In the genomic region with DNA sequence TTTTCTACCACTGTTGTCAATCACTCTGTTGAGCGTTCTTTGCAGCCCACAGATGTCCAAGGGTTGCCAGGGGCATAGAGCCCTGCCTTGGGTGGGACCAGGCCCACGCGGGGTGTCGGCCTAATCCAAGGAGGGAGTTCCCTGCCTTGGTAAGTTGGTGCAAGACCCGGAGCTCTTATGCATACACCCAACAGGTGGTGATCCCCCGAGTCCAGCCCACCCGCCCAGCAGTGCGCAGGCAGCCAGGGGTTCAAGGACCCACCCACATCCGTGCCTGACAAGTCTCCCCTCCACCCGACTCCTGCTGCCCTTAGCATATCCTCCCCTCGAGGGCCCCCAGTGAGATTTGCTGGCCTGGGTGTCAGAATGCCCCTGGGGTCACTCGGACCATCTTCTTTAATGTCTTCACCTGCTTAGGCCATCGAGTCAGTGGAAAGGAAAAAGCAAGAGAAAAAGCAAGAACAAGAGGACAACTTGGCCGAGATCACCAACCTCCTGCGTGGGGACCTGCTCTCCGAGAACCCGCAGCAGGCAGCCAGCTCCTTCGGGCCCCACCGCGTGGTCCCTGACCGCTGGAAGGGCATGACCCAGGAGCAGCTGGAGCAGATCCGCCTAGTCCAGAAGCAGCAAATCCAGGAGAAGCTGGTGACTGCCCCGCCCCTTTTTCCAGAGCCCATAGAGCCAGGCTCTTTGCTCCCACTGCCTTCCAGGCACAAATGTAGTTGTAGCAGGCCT, we compare ENCODE assay signal across 1 cellular context.
TF ChIP-seq lines count a peak whose summit lies in the region.

No MANE protein-coding gene starts in this region.

TF ChIP-seq in IMR-90, 13 proteins besides CTCF, POLR2A, EP300 and RAD21:
- TF ChIP-seq, protein P1, sequence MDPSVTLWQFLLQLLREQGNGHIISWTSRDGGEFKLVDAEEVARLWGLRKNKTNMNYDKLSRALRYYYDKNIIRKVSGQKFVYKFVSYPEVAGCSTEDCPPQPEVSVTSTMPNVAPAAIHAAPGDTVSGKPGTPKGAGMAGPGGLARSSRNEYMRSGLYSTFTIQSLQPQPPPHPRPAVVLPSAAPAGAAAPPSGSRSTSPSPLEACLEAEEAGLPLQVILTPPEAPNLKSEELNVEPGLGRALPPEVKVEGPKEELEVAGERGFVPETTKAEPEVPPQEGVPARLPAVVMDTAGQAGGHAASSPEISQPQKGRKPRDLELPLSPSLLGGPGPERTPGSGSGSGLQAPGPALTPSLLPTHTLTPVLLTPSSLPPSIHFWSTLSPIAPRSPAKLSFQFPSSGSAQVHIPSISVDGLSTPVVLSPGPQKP (IDR thresholded peaks at IDR 0.05; ENCODE audit: borderline replicate concordance, low read depth, low read length), result no peak
- TF ChIP-seq RCOR1 (IDR thresholded peaks at IDR 0.05; ENCODE audit: insufficient replicate concordance, low read length) (no peak), NFE2L2 (IDR thresholded peaks at IDR 0.05; ENCODE audit: low read depth, low read length) (no peak), MXI1 (IDR thresholded peaks at IDR 0.05; ENCODE audit: borderline replicate concordance, low read depth, low read length) (no peak), MAFK (IDR thresholded peaks at IDR 0.05; ENCODE audit: low read depth, low read length) (no peak), BHLHE40 (IDR thresholded peaks at IDR 0.05; ENCODE audit: low read depth, low read length) (no peak), SMC3 (IDR thresholded peaks at IDR 0.05; ENCODE audit: low read depth, low read length) (no peak), MAZ (IDR thresholded peaks at IDR 0.05; ENCODE audit: borderline replicate concordance, low read depth, low read length) (no peak), CHD1 (IDR thresholded peaks at IDR 0.05; ENCODE audit: low read depth, low read length) (no peak), CEBPB (IDR thresholded peaks at IDR 0.05; ENCODE audit: low read depth, low read length) (no peak), RFX5 (IDR thresholded peaks at IDR 0.05; ENCODE audit: low read depth, low read length) (no peak), FOS (IDR thresholded peaks at IDR 0.05; ENCODE audit: low read depth, low read length) (no peak)
- TF ChIP-seq, protein P2, sequence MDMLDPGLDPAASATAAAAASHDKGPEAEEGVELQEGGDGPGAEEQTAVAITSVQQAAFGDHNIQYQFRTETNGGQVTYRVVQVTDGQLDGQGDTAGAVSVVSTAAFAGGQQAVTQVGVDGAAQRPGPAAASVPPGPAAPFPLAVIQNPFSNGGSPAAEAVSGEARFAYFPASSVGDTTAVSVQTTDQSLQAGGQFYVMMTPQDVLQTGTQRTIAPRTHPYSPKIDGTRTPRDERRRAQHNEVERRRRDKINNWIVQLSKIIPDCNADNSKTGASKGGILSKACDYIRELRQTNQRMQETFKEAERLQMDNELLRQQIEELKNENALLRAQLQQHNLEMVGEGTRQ (IDR thresholded peaks at IDR 0.05; ENCODE audit: low read depth, low read length), result no peak
